32 cellular contexts compared by ENCODE assay signal in the genomic region with DNA sequence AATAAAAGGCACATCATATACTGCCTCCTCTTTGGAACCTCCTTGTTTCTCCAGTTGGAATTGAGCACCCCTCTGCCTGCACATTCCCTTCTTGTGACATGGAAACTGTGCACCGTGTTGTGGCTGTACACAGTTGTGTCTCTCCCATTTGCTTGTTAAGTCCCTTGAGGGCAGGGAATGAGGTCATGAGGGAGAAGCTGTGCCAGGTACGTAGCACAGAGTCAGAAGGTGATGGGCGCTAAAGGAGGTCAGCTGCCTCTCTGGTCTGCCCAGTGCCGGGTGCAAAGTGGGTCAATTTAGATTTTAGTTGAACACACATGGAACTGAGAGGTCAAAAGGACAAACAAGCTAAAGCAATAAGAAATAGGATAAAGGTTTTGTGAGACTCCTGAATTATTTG.
"Had no signal": no experiment of that assay in that cellular context is flagged by ENCODE, and none has a peak within 500 bp of the region (broad histone marks: within the 10 kb centered on the region; RNA-seq: fewer than 3 reads in every experiment).

No MANE protein-coding gene starts in this region.

- H3K27me3 ChIP-seq: adrenal gland, body of pancreas, heart right ventricle had no signal

- H3K27ac ChIP-seq: body of pancreas, coronary artery, foreskin keratinocyte, heart right ventricle, left ventricle myocardium inferior, prostate gland, skin epidermis, thoracic aorta, vagina had no signal

- H3K9me3 ChIP-seq: adrenal gland, body of pancreas, heart right ventricle, left ventricle myocardium inferior, mucosa of descending colon, prostate gland, thoracic aorta, vagina had no signal

- H3K4me3 ChIP-seq: adrenal gland, body of pancreas, coronary artery, heart right ventricle, left ventricle myocardium inferior, lung, mucosa of descending colon, prostate gland, skin epidermis, thoracic aorta, vagina had no signal

- H3K36me3 ChIP-seq: adrenal gland, heart right ventricle, left ventricle myocardium inferior, prostate gland, thoracic aorta, vagina had no signal

- DNase-seq: activated B cell treated with CpG ODN at 0.5 μM for 24 hours; activated CD4-positive, alpha-beta T cell treated with anti-CD3 and anti-CD28 coated beads, Interleukin-2, amount 50 U/mL, for 1 hour; activated CD8-positive, alpha-beta T cell treated with anti-CD3 and anti-CD28 coated beads for 36 hours; activated naive CD4-positive, alpha-beta T cell treated with anti-CD3 and anti-CD28 coated beads for 36 hours; activated naive CD8-positive, alpha-beta T cell treated with anti-CD3 and anti-CD28 coated beads for 36 hours; activated T-cell treated with anti-CD3 and anti-CD28 coated beads for 4 hours; activated T-cell treated with anti-CD3 and anti-CD28 coated beads, Interleukin-2, amount 50 U/mL, for 72 hours; aorta; body of pancreas; effector memory CD8-positive, alpha-beta T cell; foreskin keratinocyte; heart right ventricle; kidney glomerular epithelial cell; left ventricle myocardium inferior; mesendoderm; mucosa of descending colon; retina; stimulated activated CD4-positive, alpha-beta T cell treated with anti-CD3 and anti-CD28 coated beads, Interleukin-12 subunit alpha, Interleukin-12 subunit beta, amount 100 ng/mL, for 4 hours; stimulated activated CD4-positive, alpha-beta T cell treated with anti-CD3 and anti-CD28 coated beads, Interleukin-4, amount 100 ng/mL, for 1 hour; stimulated activated naive CD8-positive, alpha-beta T cell treated with anti-CD3 and anti-CD28 coated beads, Interleukin-15, Interleukin-2, amounts not matched to agents 100 U/mL and 50 U/mL, for 24 hours; T-helper 1 cell; trophoblast cell had no signal

- H3K4me1 ChIP-seq: adrenal gland, body of pancreas, left ventricle myocardium inferior, prostate gland had no signal

- FAIRE-seq: endothelial cell of umbilical vein had no signal

- ATAC-seq: activated CD8-positive, alpha-beta T cell treated with anti-CD3 and anti-CD28 coated beads for 36 hours; activated T-cell treated with anti-CD3 and anti-CD28 coated beads, Interleukin-2, amount 50 U/mL, for 72 hours; body of pancreas; effector memory CD8-positive, alpha-beta T cell; esophagus mucosa; foreskin keratinocyte; heart right ventricle; mucosa of descending colon; sciatic nerve; stimulated activated naive CD8-positive, alpha-beta T cell treated with anti-CD3 and anti-CD28 coated beads, Interleukin-15, Interleukin-2, amounts not matched to agents 100 U/mL and 50 U/mL, for 24 hours had no signal
